1 cellular context compared by ENCODE assay signal in genomic region chr5:17436766-17437221, GRCh38.
A peak's percentile ranks its signal among the peaks of the same experiment; 100 is the strongest.
TF ChIP-seq lines count a peak whose summit lies in the region.

No MANE protein-coding gene starts in this region.

TF ChIP-seq in GM12878, 131 proteins besides CTCF, POLR2A, EP300 and RAD21 (continued from another document):
- TF ChIP-seq HDAC2 (IDR thresholded peaks at IDR 0.05) (no peak), IKZF1 (conservative IDR thresholded peaks at IDR 0.05) (no peak), SIN3A (IDR thresholded peaks at IDR 0.05; ENCODE audit: low read depth, low read length) (no peak), TAF1 (IDR thresholded peaks at IDR 0.05; ENCODE audit: borderline replicate concordance, low read depth, low read length) (no peak), SP1 (IDR thresholded peaks at IDR 0.05; ENCODE audit: low read depth, low read length) (no peak), NR2C2 (IDR thresholded peaks at IDR 0.05; ENCODE audit: borderline replicate concordance, control insufficient read depth, insufficient read length, low read depth) (no peak), SREBF1 (IDR thresholded peaks at IDR 0.05; ENCODE audit: low read length) (no peak), MTA3 (IDR thresholded peaks at IDR 0.05; ENCODE audit: borderline replicate concordance, low read length) (0 out of 2 replicates have a peak, but pooled peaks have one; percentile 30), YY1 (IDR thresholded peaks at IDR 0.05; ENCODE audit: low read depth, low read length) (no peak), NFIC (IDR thresholded peaks at IDR 0.05; ENCODE audit: low read depth, low read length) (peak; percentile 16; the same call in 1 of the 2 replicates), POLR2AphosphoS2 (IDR thresholded peaks at IDR 0.05; ENCODE audit: low read depth, low read length) (no peak), CREB1 (IDR thresholded peaks at IDR 0.05; ENCODE audit: low read depth) (0 out of 2 replicates have a peak, but pooled peaks have one; percentile 17), NRF1 (conservative IDR thresholded peaks at IDR 0.05; ENCODE audit: low read depth, low read length) (no peak), ESRRA (IDR thresholded peaks at IDR 0.05; ENCODE audit: low read length) (no peak), YBX1 (IDR thresholded peaks at IDR 0.05) (no peak), MTA2 (IDR thresholded peaks at IDR 0.05; ENCODE audit: low read depth) (no peak), ELK1 (IDR thresholded peaks at IDR 0.05; ENCODE audit: low read depth, low read length) (no peak), NBN (IDR thresholded peaks at IDR 0.05) (no peak), KAT2A (conservative IDR thresholded peaks at IDR 0.05; ENCODE audit: control insufficient read depth, low read depth, low read length) (no peak), FOXM1 (IDR thresholded peaks at IDR 0.05; ENCODE audit: low read depth, low read length) (0 out of 2 replicates have a peak, but pooled peaks have one; percentile 16), WRNIP1 (IDR thresholded peaks at IDR 0.05; ENCODE audit: borderline replicate concordance, low read depth, low read length) (no peak), ATF7 (IDR thresholded peaks at IDR 0.05; ENCODE audit: low read depth) (no peak), MEF2B (IDR thresholded peaks at IDR 0.05; ENCODE audit: partially characterized antibody, poor library complexity, severe bottlenecking) (no peak), ZNF622 (IDR thresholded peaks at IDR 0.05) (no peak), BACH1 (IDR thresholded peaks at IDR 0.05; ENCODE audit: borderline replicate concordance) (no peak), CBX3 (IDR thresholded peaks at IDR 0.05; ENCODE audit: borderline replicate concordance, low read depth) (no peak), RUNX3 (IDR thresholded peaks at IDR 0.05; ENCODE audit: low read length) (peak; percentile 24; the same call in 1 of the 2 replicates), CHD4 (IDR thresholded peaks at IDR 0.05) (no peak), ZNF24 (IDR thresholded peaks at IDR 0.05) (no peak), IRF4 (IDR thresholded peaks at IDR 0.05; ENCODE audit: low read depth, low read length) (no peak), ATF3 (IDR thresholded peaks at IDR 0.05; ENCODE audit: borderline replicate concordance, extremely low read depth, low read depth, low read length) (no peak), SREBF2 (IDR thresholded peaks at IDR 0.05; ENCODE audit: low read length) (no peak), BCLAF1 (IDR thresholded peaks at IDR 0.05) (no peak), HDGF (IDR thresholded peaks at IDR 0.05) (no peak), HCFC1 (IDR thresholded peaks at IDR 0.05; ENCODE audit: low read length) (no peak), CBX5 (IDR thresholded peaks at IDR 0.05; ENCODE audit: low read depth) (0 out of 2 replicates have a peak, but pooled peaks have one; percentile 3), SRF (IDR thresholded peaks at IDR 0.05; ENCODE audit: low read depth in 2 of 2, low read length in 2 of 2) (no peak), SMAD1 (IDR thresholded peaks at IDR 0.05; ENCODE audit: low read depth, partially characterized antibody) (no peak), TCF3 (IDR thresholded peaks at IDR 0.05; ENCODE audit: borderline replicate concordance, insufficient read depth, low read depth, low read length) (no peak), POU2F2 (IDR thresholded peaks at IDR 0.05; ENCODE audit: borderline replicate concordance, low read depth, low read length) (no peak), NR2C1 (IDR thresholded peaks at IDR 0.05) (no peak), SMARCA5 (IDR thresholded peaks at IDR 0.05) (no peak), NFYA (IDR thresholded peaks at IDR 0.05; ENCODE audit: borderline replicate concordance, low read depth, low read length) (no peak), KDM1A (IDR thresholded peaks at IDR 0.05; ENCODE audit: borderline replicate concordance) (no peak)
- TF ChIP-seq, protein P1, sequence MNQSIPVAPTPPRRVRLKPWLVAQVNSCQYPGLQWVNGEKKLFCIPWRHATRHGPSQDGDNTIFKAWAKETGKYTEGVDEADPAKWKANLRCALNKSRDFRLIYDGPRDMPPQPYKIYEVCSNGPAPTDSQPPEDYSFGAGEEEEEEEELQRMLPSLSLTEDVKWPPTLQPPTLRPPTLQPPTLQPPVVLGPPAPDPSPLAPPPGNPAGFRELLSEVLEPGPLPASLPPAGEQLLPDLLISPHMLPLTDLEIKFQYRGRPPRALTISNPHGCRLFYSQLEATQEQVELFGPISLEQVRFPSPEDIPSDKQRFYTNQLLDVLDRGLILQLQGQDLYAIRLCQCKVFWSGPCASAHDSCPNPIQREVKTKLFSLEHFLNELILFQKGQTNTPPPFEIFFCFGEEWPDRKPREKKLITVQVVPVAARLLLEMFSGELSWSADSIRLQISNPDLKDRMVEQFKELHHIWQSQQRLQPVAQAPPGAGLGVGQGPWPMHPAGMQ (IDR thresholded peaks at IDR 0.05; ENCODE audit: borderline replicate concordance): no peak
- TF ChIP-seq, protein P2, sequence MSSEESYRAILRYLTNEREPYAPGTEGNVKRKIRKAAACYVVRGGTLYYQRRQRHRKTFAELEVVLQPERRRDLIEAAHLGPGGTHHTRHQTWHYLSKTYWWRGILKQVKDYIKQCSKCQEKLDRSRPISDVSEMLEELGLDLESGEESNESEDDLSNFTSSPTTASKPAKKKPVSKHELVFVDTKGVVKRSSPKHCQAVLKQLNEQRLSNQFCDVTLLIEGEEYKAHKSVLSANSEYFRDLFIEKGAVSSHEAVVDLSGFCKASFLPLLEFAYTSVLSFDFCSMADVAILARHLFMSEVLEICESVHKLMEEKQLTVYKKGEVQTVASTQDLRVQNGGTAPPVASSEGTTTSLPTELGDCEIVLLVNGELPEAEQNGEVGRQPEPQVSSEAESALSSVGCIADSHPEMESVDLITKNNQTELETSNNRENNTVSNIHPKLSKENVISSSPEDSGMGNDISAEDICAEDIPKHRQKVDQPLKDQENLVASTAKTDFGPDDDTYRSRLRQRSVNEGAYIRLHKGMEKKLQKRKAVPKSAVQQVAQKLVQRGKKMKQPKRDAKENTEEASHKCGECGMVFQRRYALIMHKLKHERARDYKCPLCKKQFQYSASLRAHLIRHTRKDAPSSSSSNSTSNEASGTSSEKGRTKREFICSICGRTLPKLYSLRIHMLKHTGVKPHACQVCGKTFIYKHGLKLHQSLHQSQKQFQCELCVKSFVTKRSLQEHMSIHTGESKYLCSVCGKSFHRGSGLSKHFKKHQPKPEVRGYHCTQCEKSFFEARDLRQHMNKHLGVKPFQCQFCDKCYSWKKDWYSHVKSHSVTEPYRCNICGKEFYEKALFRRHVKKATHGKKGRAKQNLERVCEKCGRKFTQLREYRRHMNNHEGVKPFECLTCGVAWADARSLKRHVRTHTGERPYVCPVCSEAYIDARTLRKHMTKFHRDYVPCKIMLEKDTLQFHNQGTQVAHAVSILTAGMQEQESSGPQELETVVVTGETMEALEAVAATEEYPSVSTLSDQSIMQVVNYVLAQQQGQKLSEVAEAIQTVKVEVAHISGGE (CRISPR knock-in tag; IDR thresholded peaks at IDR 0.05): no peak
- TF ChIP-seq, protein P3, sequence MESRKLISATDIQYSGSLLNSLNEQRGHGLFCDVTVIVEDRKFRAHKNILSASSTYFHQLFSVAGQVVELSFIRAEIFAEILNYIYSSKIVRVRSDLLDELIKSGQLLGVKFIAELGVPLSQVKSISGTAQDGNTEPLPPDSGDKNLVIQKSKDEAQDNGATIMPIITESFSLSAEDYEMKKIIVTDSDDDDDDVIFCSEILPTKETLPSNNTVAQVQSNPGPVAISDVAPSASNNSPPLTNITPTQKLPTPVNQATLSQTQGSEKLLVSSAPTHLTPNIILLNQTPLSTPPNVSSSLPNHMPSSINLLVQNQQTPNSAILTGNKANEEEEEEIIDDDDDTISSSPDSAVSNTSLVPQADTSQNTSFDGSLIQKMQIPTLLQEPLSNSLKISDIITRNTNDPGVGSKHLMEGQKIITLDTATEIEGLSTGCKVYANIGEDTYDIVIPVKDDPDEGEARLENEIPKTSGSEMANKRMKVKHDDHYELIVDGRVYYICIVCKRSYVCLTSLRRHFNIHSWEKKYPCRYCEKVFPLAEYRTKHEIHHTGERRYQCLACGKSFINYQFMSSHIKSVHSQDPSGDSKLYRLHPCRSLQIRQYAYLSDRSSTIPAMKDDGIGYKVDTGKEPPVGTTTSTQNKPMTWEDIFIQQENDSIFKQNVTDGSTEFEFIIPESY (IDR thresholded peaks at IDR 0.05): no peak
- TF ChIP-seq, protein P4, sequence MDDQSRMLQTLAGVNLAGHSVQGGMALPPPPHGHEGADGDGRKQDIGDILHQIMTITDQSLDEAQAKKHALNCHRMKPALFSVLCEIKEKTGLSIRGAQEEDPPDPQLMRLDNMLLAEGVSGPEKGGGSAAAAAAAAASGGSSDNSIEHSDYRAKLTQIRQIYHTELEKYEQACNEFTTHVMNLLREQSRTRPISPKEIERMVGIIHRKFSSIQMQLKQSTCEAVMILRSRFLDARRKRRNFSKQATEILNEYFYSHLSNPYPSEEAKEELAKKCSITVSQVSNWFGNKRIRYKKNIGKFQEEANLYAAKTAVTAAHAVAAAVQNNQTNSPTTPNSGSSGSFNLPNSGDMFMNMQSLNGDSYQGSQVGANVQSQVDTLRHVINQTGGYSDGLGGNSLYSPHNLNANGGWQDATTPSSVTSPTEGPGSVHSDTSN (IDR thresholded peaks at IDR 0.05; ENCODE audit: insufficient replicate concordance, low read depth, low read length): no peak
- TF ChIP-seq, protein P5, sequence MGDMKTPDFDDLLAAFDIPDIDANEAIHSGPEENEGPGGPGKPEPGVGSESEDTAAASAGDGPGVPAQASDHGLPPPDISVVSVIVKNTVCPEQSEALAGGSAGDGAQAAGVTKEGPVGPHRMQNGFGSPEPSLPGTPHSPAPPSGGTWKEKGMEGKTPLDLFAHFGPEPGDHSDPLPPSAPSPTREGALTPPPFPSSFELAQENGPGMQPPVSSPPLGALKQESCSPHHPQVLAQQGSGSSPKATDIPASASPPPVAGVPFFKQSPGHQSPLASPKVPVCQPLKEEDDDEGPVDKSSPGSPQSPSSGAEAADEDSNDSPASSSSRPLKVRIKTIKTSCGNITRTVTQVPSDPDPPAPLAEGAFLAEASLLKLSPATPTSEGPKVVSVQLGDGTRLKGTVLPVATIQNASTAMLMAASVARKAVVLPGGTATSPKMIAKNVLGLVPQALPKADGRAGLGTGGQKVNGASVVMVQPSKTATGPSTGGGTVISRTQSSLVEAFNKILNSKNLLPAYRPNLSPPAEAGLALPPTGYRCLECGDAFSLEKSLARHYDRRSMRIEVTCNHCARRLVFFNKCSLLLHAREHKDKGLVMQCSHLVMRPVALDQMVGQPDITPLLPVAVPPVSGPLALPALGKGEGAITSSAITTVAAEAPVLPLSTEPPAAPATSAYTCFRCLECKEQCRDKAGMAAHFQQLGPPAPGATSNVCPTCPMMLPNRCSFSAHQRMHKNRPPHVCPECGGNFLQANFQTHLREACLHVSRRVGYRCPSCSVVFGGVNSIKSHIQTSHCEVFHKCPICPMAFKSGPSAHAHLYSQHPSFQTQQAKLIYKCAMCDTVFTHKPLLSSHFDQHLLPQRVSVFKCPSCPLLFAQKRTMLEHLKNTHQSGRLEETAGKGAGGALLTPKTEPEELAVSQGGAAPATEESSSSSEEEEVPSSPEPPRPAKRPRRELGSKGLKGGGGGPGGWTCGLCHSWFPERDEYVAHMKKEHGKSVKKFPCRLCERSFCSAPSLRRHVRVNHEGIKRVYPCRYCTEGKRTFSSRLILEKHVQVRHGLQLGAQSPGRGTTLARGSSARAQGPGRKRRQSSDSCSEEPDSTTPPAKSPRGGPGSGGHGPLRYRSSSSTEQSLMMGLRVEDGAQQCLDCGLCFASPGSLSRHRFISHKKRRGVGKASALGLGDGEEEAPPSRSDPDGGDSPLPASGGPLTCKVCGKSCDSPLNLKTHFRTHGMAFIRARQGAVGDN (IDR thresholded peaks at IDR 0.05): no peak
